ENCODE assay signal across 16 cellular contexts in genomic region chr4:139942284-139942683, GRCh38.
DNase-seq lines count a peak whose midpoint lies in the region; ATAC-seq and TF ChIP-seq lines count a peak whose summit lies in the region.
"Had no signal": no experiment of that assay in that cellular context is flagged by ENCODE, and none has a peak within 500 bp of the region (broad histone marks: within the 10 kb centered on the region; RNA-seq: fewer than 3 reads in every experiment).

No MANE protein-coding gene starts in this region.

- no peaks in the 10 kb centered on the region for H3K9me3 ChIP-seq in heart right ventricle
- no peaks in the 10 kb centered on the region for H3K9me3 ChIP-seq in endodermal cell (ENCODE audit: control insufficient read depth, low read length)
- H3K9me3 ChIP-seq in mesodermal cell (ENCODE audit: control insufficient read depth, low read length): no peaks in the 10 kb centered on the region

- H3K4me1 ChIP-seq in heart right ventricle (peaks cover 0 to 22% (median 10%) of the 10 kb centered on the region in 9 donors), endodermal cell (ENCODE audit: control insufficient read depth, insufficient read depth, low read length) (peaks cover 11% of the 10 kb centered on the region), mesodermal cell (ENCODE audit: control insufficient read depth, insufficient read depth, low read length, poor library complexity, severe bottlenecking) (peaks cover 22% of the 10 kb centered on the region)

- DNase-seq in heart right ventricle (no peak), cardiac septum (ENCODE audit: low spot score) (no peak), endodermal cell (no peak), NOMO-1 treated with DMSO at 0.1 percent for 48 hours (lab: John Stamatoyannopoulos, UW; ENCODE audit: unreplicated experiment) (no peak), SHP77 (lab: John Stamatoyannopoulos, UW) (no peak)
- DNase-seq: DMS 273 treated with DMSO at 0.1 percent for 48 hours, GDM1, HCEC 1CT, NCI-H1417, NCI-H1930 had no signal

- peak in 5 of 8 donors; percentile 37 to 85 (median 70) for ATAC-seq in heart right ventricle
- no peak for ATAC-seq in esophagus mucosa
- ATAC-seq: GM12878, K562, Panc1 had no signal

- no peak overlapping the region for H3K4me3 Mint-ChIP-seq in endodermal cell

- H3K27ac ChIP-seq in heart right ventricle: peak overlapping the region in 1 of 10 donors; percentile 9
- no peak overlapping the region for H3K27ac ChIP-seq in endodermal cell (ENCODE audit: low read depth, low read length)
- peak overlapping the region; percentile 43 for H3K27ac ChIP-seq in mesodermal cell (ENCODE audit: low read depth, low read length, severe bottlenecking)
- H3K27ac ChIP-seq: C4-2B had no signal

- H3K27me3 Mint-ChIP-seq in endodermal cell (ENCODE audit: insufficient read depth): no peaks in the 10 kb centered on the region

- no peak overlapping the region for H3K9ac ChIP-seq in endodermal cell (ENCODE audit: extremely low read depth, low read length, poor library complexity, severe bottlenecking)

- H3K27me3 ChIP-seq in heart right ventricle (no peaks in the 10 kb centered on the region), endodermal cell (ENCODE audit: control insufficient read depth, insufficient read depth, low read length, poor library complexity, severe bottlenecking) (no peaks in the 10 kb centered on the region)

- H3K9me3 Mint-ChIP-seq in endodermal cell: peaks cover 5% of the 10 kb centered on the region

- TF ChIP-seq CTCF in heart right ventricle (IDR thresholded peaks at IDR 0.05) (no peak), endodermal cell (conservative IDR thresholded peaks at IDR 0.05) (no peak)

- peak overlapping the region; percentile 61 for H3K27ac Mint-ChIP-seq in endodermal cell

- peaks cover 7% of the 10 kb centered on the region for H3K36me3 Mint-ChIP-seq in endodermal cell (ENCODE audit: low read depth)

- intact Hi-C loops in heart right ventricle (cut with DNase I): no loop called here
- intact Hi-C loops in cardiac septum (cut with DNase I): no loop called here

- H3K36me3 ChIP-seq in heart right ventricle (no peaks in the 10 kb centered on the region), endodermal cell (ENCODE audit: control insufficient read depth, insufficient read depth, low read length) (peaks cover 15% of the 10 kb centered on the region), mesodermal cell (ENCODE audit: control insufficient read depth, insufficient read depth, low read length) (no peaks in the 10 kb centered on the region)

- WGBS in heart right ventricle, 2 donors: 44 to 56% methylated on average over 3 of the region's 3 CpGs
- WGBS in endodermal cell (ENCODE audit: insufficient coverage in 1 of 2, insufficient read length in 1 of 2), 2 experiments: 90 to 100% methylated on average over 2 to 3 of the region's 3 CpGs
- 80 to 93% methylated on average over 2 of the region's 3 CpGs for WGBS in mesodermal cell (ENCODE audit: insufficient coverage in 2 of 2), 2 experiments

- no peak overlapping the region for H3K4me3 ChIP-seq in heart right ventricle
- H3K4me3 ChIP-seq in endodermal cell (ENCODE audit: low read length): no peak overlapping the region
- no peak overlapping the region for H3K4me3 ChIP-seq in mesodermal cell (ENCODE audit: extremely low read depth, insufficient read depth, low read length, poor library complexity, severe bottlenecking)
- H3K4me3 ChIP-seq: GM12878, K562 had no signal

- peaks cover 29% of the 10 kb centered on the region for H3K4me1 Mint-ChIP-seq in endodermal cell
